Comparison of ENCODE assay signal across 33 cellular contexts in genomic region chr2:185891403-185891802, GRCh38.
DNase-seq lines count a peak whose midpoint lies in the region; ATAC-seq, FAIRE-seq and TF ChIP-seq lines count a peak whose summit lies in the region.
"Had no signal": no experiment of that assay in that cellular context is flagged by ENCODE, and none has a peak within 500 bp of the region (broad histone marks: within the 10 kb centered on the region; RNA-seq: fewer than 3 reads in every experiment).

No MANE protein-coding gene starts in this region.

- DNase-seq in left lobe of liver (ENCODE audit: low spot score), result no peak
- DNase-seq in HepG2 (ENCODE audit: low spot score), result peak; percentile 53
- DNase-seq in psoas muscle, result no peak
- no peak for DNase-seq in stimulated activated CD4-positive, alpha-beta T cell treated with anti-CD3 and anti-CD28 coated beads, Interleukin-12 subunit alpha, Interleukin-12 subunit beta, amount 100 ng/mL, for 4 hours
- DNase-seq in UCSD-AML1 (lab: John Stamatoyannopoulos, UW; ENCODE audit: unreplicated experiment), result no peak
- DNase-seq: 8988T; ACHN; AML-193; BE2C; C1 segment of cervical spinal cord; Caco-2; Calu3; CD4-positive, alpha-beta memory T cell; CD4-positive, alpha-beta T cell; CD4-positive, CD25-positive, alpha-beta regulatory T cell; CD8-positive, alpha-beta memory T cell; CD8-positive, alpha-beta T cell; COR-L47; DMS 273 treated with DMSO at 0.1 percent for 48 hours; DMS153; DMS53; DMS79; DMS79 treated with DMSO at 0.1 percent for 48 hours; DND-41; EL had no signal

- no peak for TF ChIP-seq RAD21 in HepG2 (CRISPR knock-in tag; IDR thresholded peaks at IDR 0.05)
- TF ChIP-seq RAD21 in liver (IDR thresholded peaks at IDR 0.05), result no peak

- H3K36me3 ChIP-seq in HepG2 (replicated peaks in 1 of 2; ENCODE audit: control insufficient read depth in 1 of 2, insufficient read depth in 2 of 2, low read length in 2 of 2) (no peaks in the 10 kb centered on the region), liver (ENCODE audit: control insufficient read depth in 4 of 4, insufficient read depth in 3 of 4, low read depth in 1 of 4, low read length in 3 of 4) (no peaks in the 10 kb centered on the region), psoas muscle (ENCODE audit: insufficient read depth in 1 of 2, low read depth in 1 of 2) (no peaks in the 10 kb centered on the region)
- H3K36me3 ChIP-seq: BE2C; BLaER1; BLaER1 treated with 17β-estradiol and CSF1 and Interleukin-3, amounts not matched to agents 10 nM and 100 nM had no signal

- BruUV-seq in HepG2 (replicated peaks; lab: Mats Ljungman, UMichigan), result no TSS peak

- H3K9me3 ChIP-seq in HepG2 (ENCODE audit: low read length) (no peaks in the 10 kb centered on the region), liver (ENCODE audit: control insufficient read depth in 4 of 4, low read length in 3 of 4) (no peaks in the 10 kb centered on the region), psoas muscle (no peaks in the 10 kb centered on the region)
- H3K9me3 ChIP-seq: A549; BE2C; BLaER1; BLaER1 treated with 17β-estradiol and CSF1 and Interleukin-3, amounts not matched to agents 10 nM and 100 nM; Caco-2 had no signal

- FAIRE-seq in HepG2 (lab: Jason Lieb, UNC), result peak; percentile 54
- FAIRE-seq: A204.1, A549, D721Med had no signal

- ATAC-seq in left lobe of liver, result peak; percentile 63
- ATAC-seq in HepG2, result peak; percentile 90
- no peak for ATAC-seq in psoas muscle
- ATAC-seq: A549; CD8-positive, alpha-beta T cell had no signal

- POLR2A ChIA-PET in HepG2 (lab: Yijun Ruan, JAX), result no interaction called here

- H3K9ac ChIP-seq in HepG2 (ENCODE audit: insufficient read depth, low read depth, low read length) (no peak overlapping the region), liver (ENCODE audit: low read depth in 1 of 2, low read length in 2 of 2) (no peak overlapping the region)
- H3K9ac ChIP-seq: BLaER1; BLaER1 treated with 17β-estradiol and CSF1 and Interleukin-3, amounts not matched to agents 10 nM and 100 nM had no signal

- peak overlapping the region; percentile 37 for H3K4me2 ChIP-seq in HepG2 (ENCODE audit: low read depth, low read length)
- H3K4me2 ChIP-seq: A549; BLaER1; BLaER1 treated with 17β-estradiol and CSF1 and Interleukin-3, amounts not matched to agents 10 nM and 100 nM had no signal

- CTCF ChIA-PET in HepG2 (lab: Yijun Ruan, JAX; ENCODE audit: low intra/inter-chr PET ratio, low total read pairs), result no interaction called here

- H3K4me1 ChIP-seq in HepG2 (ENCODE audit: insufficient read depth, low read length) (peaks cover 37% of the 10 kb centered on the region), liver (ENCODE audit: control insufficient read depth in 4 of 4, insufficient read depth in 4 of 4, low read length in 3 of 4) (peaks cover 0 to 11% (median 2%) of the 10 kb centered on the region in 4 donors), psoas muscle (no peaks in the 10 kb centered on the region)
- H3K4me1 ChIP-seq: A549; BE2C; BLaER1; BLaER1 treated with 17β-estradiol and CSF1 and Interleukin-3, amounts not matched to agents 10 nM and 100 nM; Caco-2 had no signal

- no peak for TF ChIP-seq CTCF in HepG2 (CRISPR knock-in tag; IDR thresholded peaks at IDR 0.05)
- TF ChIP-seq CTCF in liver (IDR thresholded peaks at IDR 0.05; ENCODE audit: low read depth, low read length, missing input control), result no peak
- TF ChIP-seq CTCF in psoas muscle (IDR thresholded peaks at IDR 0.05), result no peak

- no peaks in the 10 kb centered on the region for H4K20me1 ChIP-seq in HepG2 (ENCODE audit: insufficient read depth, low read length)
- H4K20me1 ChIP-seq: BLaER1; BLaER1 treated with 17β-estradiol and CSF1 and Interleukin-3, amounts not matched to agents 10 nM and 100 nM had no signal

- H3K27ac ChIP-seq in HepG2 (ENCODE audit: extremely low read length, insufficient read depth, low read length), result peak overlapping the region; percentile 52
- no peak overlapping the region for H3K27ac ChIP-seq in liver (ENCODE audit: low read depth in 1 of 2, low read length in 2 of 2)
- H3K27ac ChIP-seq in psoas muscle, result no peak overlapping the region
- H3K27ac ChIP-seq: 22Rv1; A549; BLaER1; BLaER1 treated with 17β-estradiol and CSF1 and Interleukin-3, amounts not matched to agents 10 nM and 100 nM; C4-2B had no signal

- peak in 1 of 2 experiments; percentile 61; a peak in 1 of 4 replicates for TF ChIP-seq EP300 in HepG2 (IDR thresholded peaks at IDR 0.05; ENCODE audit: low read depth in 2 of 2, low read length in 2 of 2)
- no peak for TF ChIP-seq EP300 in HepG2 (CRISPR knock-in tag; IDR thresholded peaks at IDR 0.05; ENCODE audit: borderline replicate concordance)

- intact Hi-C loops in HepG2 (cut with micrococcal nuclease; ENCODE audit: unreplicated experiment) (loop anchor here (5.0 kb wide), 1 partner anchor 109 kb away; no protein-coding TSS in a partner anchor), psoas muscle (cut with DNase I) (no loop called here)

- in situ Hi-C loops in HepG2 (cut with HindIII; ENCODE audit: extremely low pct_ligation_motif_present, low pct_unique_long_range_greater_than_20kb), result no loop called here

- no peaks in the 10 kb centered on the region for H3K79me2 ChIP-seq in HepG2 (ENCODE audit: insufficient read depth, low read length)

- TF ChIP-seq POLR2A in HepG2 (IDR thresholded peaks at IDR 0.05; ENCODE audit: insufficient read depth in 1 of 2, low read depth in 2 of 2, low read length in 2 of 2), result no peak

- no peak overlapping the region; a peak in 1 of 6 replicates for H3K4me3 ChIP-seq in HepG2 (replicated peaks in 1 of 3; ENCODE audit: insufficient read depth in 1 of 3, low read depth in 2 of 3, low read length in 3 of 3)
- H3K4me3 ChIP-seq in liver (ENCODE audit: low read depth in 1 of 3, low read length in 3 of 3), result no peak overlapping the region
- H3K4me3 ChIP-seq in psoas muscle, result no peak overlapping the region
- H3K4me3 ChIP-seq: A549; BLaER1; BLaER1 treated with 17β-estradiol and CSF1 and Interleukin-3, amounts not matched to agents 10 nM and 100 nM had no signal

- H3K27me3 ChIP-seq in HepG2 (ENCODE audit: control insufficient read depth in 1 of 2, insufficient read depth in 2 of 2, low read length in 2 of 2), result no peaks in the 10 kb centered on the region
- no peaks in the 10 kb centered on the region for H3K27me3 ChIP-seq in liver (ENCODE audit: control insufficient read depth in 4 of 4, insufficient read depth in 4 of 4, low read length in 3 of 4)
- no peaks in the 10 kb centered on the region for H3K27me3 ChIP-seq in psoas muscle (ENCODE audit: insufficient read depth in 3 of 3, low read length in 2 of 3)
- H3K27me3 ChIP-seq: BE2C; BLaER1; BLaER1 treated with 17β-estradiol and CSF1 and Interleukin-3, amounts not matched to agents 10 nM and 100 nM had no signal

- H2AFZ ChIP-seq in HepG2 (ENCODE audit: low read length), result no peak overlapping the region

TF ChIP-seq in HepG2, 621 proteins besides CTCF, POLR2A, EP300 and RAD21 (continues in another document):
- TF ChIP-seq ATAD3A (CRISPR knock-in tag; IDR thresholded peaks at IDR 0.05) (no peak), NCOR1 (IDR thresholded peaks at IDR 0.05; ENCODE audit: borderline replicate concordance, low read length) (peak; percentile 61)

TF ChIP-seq in liver, 16 proteins besides CTCF, POLR2A, EP300 and RAD21:
- TF ChIP-seq HNF4A (conservative IDR thresholded peaks at IDR 0.05) (peak; percentile 61 to 64), SP1 (IDR thresholded peaks at IDR 0.05) (no peak), ZBTB33 (IDR thresholded peaks at IDR 0.05) (no peak), NR2F2 (IDR thresholded peaks at IDR 0.05) (no peak), RXRA (IDR thresholded peaks at IDR 0.05) (no peak), JUND (IDR thresholded peaks at IDR 0.05) (no peak)

Comparison
In these comparisons a context has a peak if more than half of its experiments do, and no peak if none do; other contexts are left out.
1. ATAC-seq: peak in left lobe of liver (single experiment) and HepG2 (single experiment); none in psoas muscle (0 of 4).